ENCODE assay signal across 17 cellular contexts in genomic region chr4:84719115-84719514, GRCh38.
DNase-seq lines count a peak whose midpoint lies in the region; ATAC-seq and TF ChIP-seq lines count a peak whose summit lies in the region.
"Had no signal": no experiment of that assay in that cellular context is flagged by ENCODE, and none has a peak within 500 bp of the region (broad histone marks: within the 10 kb centered on the region; RNA-seq: fewer than 3 reads in every experiment).

No MANE protein-coding gene starts in this region.

- H3K36me3 ChIP-seq in right atrium auricular region (peaks cover 44% of the 10 kb centered on the region), cardiac muscle cell (peaks cover 32% of the 10 kb centered on the region), Caco-2 (ENCODE audit: control insufficient read depth, insufficient read depth, low read length) (no peaks in the 10 kb centered on the region; the same call in 1 of the 2 replicates)

- no peak overlapping the region for H3K27ac Mint-ChIP-seq in activated naive CD4-positive, alpha-beta T cell treated with anti-CD3 and anti-CD28 coated beads, Interleukin-2, amount 10 ng/mL, durations not matched to agents 7 days and 5 days
- no peak overlapping the region for H3K27ac Mint-ChIP-seq in Caco-2 (ENCODE audit: unreplicated experiment)
- H3K27ac Mint-ChIP-seq: CD14-positive monocyte had no signal

- H3K36me3 Mint-ChIP-seq in activated naive CD4-positive, alpha-beta T cell treated with anti-CD3 and anti-CD28 coated beads, Interleukin-2, amount 10 ng/mL, durations not matched to agents 7 days and 5 days = no peaks in the 10 kb centered on the region
- peaks cover 16% of the 10 kb centered on the region for H3K36me3 Mint-ChIP-seq in Caco-2 (ENCODE audit: insufficient read depth, unreplicated experiment)

- peaks cover 4% of the 10 kb centered on the region for H3K27me3 Mint-ChIP-seq in activated naive CD4-positive, alpha-beta T cell treated with anti-CD3 and anti-CD28 coated beads, Interleukin-2, amount 10 ng/mL, durations not matched to agents 7 days and 5 days
- H3K27me3 Mint-ChIP-seq in Caco-2 (ENCODE audit: insufficient read depth, unreplicated experiment) = no peaks in the 10 kb centered on the region

- TF ChIP-seq CTCF in right atrium auricular region (IDR thresholded peaks at IDR 0.05) (no peak), choroid plexus epithelial cell (conservative IDR thresholded peaks at IDR 0.05; ENCODE audit: low read depth, low read length) (no peak), cardiac muscle cell (IDR thresholded peaks at IDR 0.05; ENCODE audit: low read depth, low read length) (no peak), Caco-2 (IDR thresholded peaks at IDR 0.05; ENCODE audit: insufficient read depth in 1 of 2, low read depth in 1 of 2, low read length in 1 of 2, severe bottlenecking in 1 of 2, unreplicated experiment in 1 of 2) (no peak), foreskin fibroblast (IDR thresholded peaks at IDR 0.05; ENCODE audit: low read depth, low read length) (no peak)

- H3K9me3 Mint-ChIP-seq in activated naive CD4-positive, alpha-beta T cell treated with anti-CD3 and anti-CD28 coated beads, Interleukin-2, amount 10 ng/mL, durations not matched to agents 7 days and 5 days = no peaks in the 10 kb centered on the region
- H3K9me3 Mint-ChIP-seq in Caco-2 (ENCODE audit: unreplicated experiment) = no peaks in the 10 kb centered on the region

- CTCF ChIA-PET in activated naive CD4-positive, alpha-beta T cell treated with anti-CD3 and anti-CD28 coated beads, Interleukin-2, amount 10 ng/mL, durations not matched to agents 7 days and 5 days (lab: Charles Lee) = no interaction called here
- CTCF ChIA-PET in Caco-2 (lab: Charles Lee) = no interaction called here

- no peaks in the 10 kb centered on the region for H3K4me1 ChIP-seq in right atrium auricular region
- H3K4me1 ChIP-seq in cardiac muscle cell (ENCODE audit: low read depth) = peaks cover 6% of the 10 kb centered on the region
- H3K4me1 ChIP-seq in Caco-2 = no peaks in the 10 kb centered on the region
- H3K4me1 ChIP-seq: HAP-1 had no signal

- no peak overlapping the region for H3K4me3 Mint-ChIP-seq in activated naive CD4-positive, alpha-beta T cell treated with anti-CD3 and anti-CD28 coated beads, Interleukin-2, amount 10 ng/mL, durations not matched to agents 7 days and 5 days
- H3K4me3 Mint-ChIP-seq in Caco-2 (ENCODE audit: unreplicated experiment) = no peak overlapping the region
- H3K4me3 Mint-ChIP-seq: CD14-positive monocyte had no signal

- no peak overlapping the region for H3K27ac ChIP-seq in right atrium auricular region
- H3K27ac ChIP-seq in cardiac muscle cell = peak overlapping the region; percentile 75

- peak; percentile 52 for ATAC-seq in Right ventricle myocardium inferior

- POLR2A ChIA-PET in Caco-2 (lab: Charles Lee) = no interaction called here

- H3K4me3 ChIP-seq in right atrium auricular region = no peak overlapping the region
- no peak overlapping the region for H3K4me3 ChIP-seq in choroid plexus epithelial cell (ENCODE audit: low read depth, low read length)
- H3K4me3 ChIP-seq in cardiac muscle cell = no peak overlapping the region
- no peak overlapping the region for H3K4me3 ChIP-seq in Caco-2 (ENCODE audit: low read depth, low read length)
- H3K4me3 ChIP-seq in foreskin fibroblast (ENCODE audit: low read depth in 1 of 2, low read length in 2 of 2) = no peak overlapping the region
- H3K4me3 ChIP-seq: HAP-1 had no signal

- no peaks in the 10 kb centered on the region for H3K27me3 ChIP-seq in right atrium auricular region
- no peaks in the 10 kb centered on the region for H3K27me3 ChIP-seq in cardiac muscle cell
- no peaks in the 10 kb centered on the region for H3K27me3 ChIP-seq in Caco-2 (replicated peaks; ENCODE audit: control insufficient read depth, insufficient read depth, low read length)

- H3K4me1 Mint-ChIP-seq in activated naive CD4-positive, alpha-beta T cell treated with anti-CD3 and anti-CD28 coated beads, Interleukin-2, amount 10 ng/mL, durations not matched to agents 7 days and 5 days = no peaks in the 10 kb centered on the region
- H3K4me1 Mint-ChIP-seq in Caco-2 (ENCODE audit: low read depth, unreplicated experiment) = no peaks in the 10 kb centered on the region
- H3K4me1 Mint-ChIP-seq: CD14-positive monocyte had no signal

- intact Hi-C loops in Right ventricle myocardium inferior (cut with DNase I) = no loop called here
- intact Hi-C loops in Caco-2 (cut with micrococcal nuclease; ENCODE audit: unreplicated experiment) = no loop called here

- DNase-seq in Right ventricle myocardium inferior (ENCODE audit: missing footprints) (no peak), right atrium auricular region (ENCODE audit: low spot score) (no peak), choroid plexus epithelial cell (ENCODE audit: low read depth) (peak; percentile 35), cardiac muscle cell (ENCODE audit: low read depth in 1 of 2, low spot score in 1 of 2) (peak in 1 of 2 donors; percentile 64), Caco-2 (no peak), foreskin fibroblast (no peak), NCI-H345 treated with DMSO at 0.1 percent for 48 hours (lab: John Stamatoyannopoulos, UW; ENCODE audit: unreplicated experiment) (no peak)
- DNase-seq in activated naive CD4-positive, alpha-beta T cell treated with anti-CD3 and anti-CD28 coated beads, Interleukin-2, amount 10 ng/mL, durations not matched to agents 7 days and 5 days = no peak
- DNase-seq: DMS79, Karpas-422, NCI-H1417 treated with DMSO at 0.1 percent for 48 hours, NCI-H2029 treated with DMSO at 0.1 percent for 48 hours, NCI-H2227 treated with DMSO at 0.1 percent for 48 hours, NCI-H526 treated with DMSO at 0.1 percent for 48 hours, RPMI8226 had no signal

- H3K9me3 ChIP-seq in right atrium auricular region = no peaks in the 10 kb centered on the region
- H3K9me3 ChIP-seq in cardiac muscle cell (ENCODE audit: low read depth) = no peaks in the 10 kb centered on the region
- no peaks in the 10 kb centered on the region for H3K9me3 ChIP-seq in Caco-2
- H3K9me3 ChIP-seq: HAP-1 had no signal

- BruUV-seq in Caco-2 (replicated peaks; lab: Mats Ljungman, UMichigan) = no TSS peak
